Comparison of ENCODE assay signal across 8 cellular contexts in genomic region chr17:7445011-7445927, GRCh38. TPM values are rescaled to one million over a fixed set of nuclear protein-coding genes. Genes with fewer than 3 reads are reported as not detected.
DNase-seq lines count a peak whose midpoint lies in the region; ATAC-seq and TF ChIP-seq lines count a peak whose summit lies in the region.

CHRNB1 (plus strand) TSS chr17:7445061; CDS start chr17:7445128, 67 bp downstream.

- no peaks in the 10 kb centered on the region for H3K9me3 Mint-ChIP-seq in activated T-helper 1 cell treated with anti-CD3 and anti-CD28 coated beads, Interleukin-12 subunit alpha, Interleukin-12 subunit beta, Interleukin-2, Interleukin-4 antibody, amounts not matched to agents 30 ng/mL and 10 ng/mL and 1 ng/mL, durations not matched to agents 14 hours and 24 hours and 36 hours
- peaks cover 0 to 5% (median 0%) of the 10 kb centered on the region in 7 donors for H3K9me3 Mint-ChIP-seq in naive B cell

- H3K4me1 Mint-ChIP-seq in activated T-helper 1 cell treated with anti-CD3 and anti-CD28 coated beads, Interleukin-12 subunit alpha, Interleukin-12 subunit beta, Interleukin-2, Interleukin-4 antibody, amounts not matched to agents 30 ng/mL and 10 ng/mL and 1 ng/mL, durations not matched to agents 14 hours and 24 hours and 36 hours (ENCODE audit: low read depth), result peaks cover 17% of the 10 kb centered on the region
- H3K4me1 Mint-ChIP-seq in naive B cell, result peaks cover 25 to 38% (median 34%) of the 10 kb centered on the region in 3 donors

- TF ChIP-seq POLR2A in vagina (IDR thresholded peaks at IDR 0.05), result no peak

- TF ChIP-seq CTCF in fibroblast of villous mesenchyme (IDR thresholded peaks at IDR 0.05; ENCODE audit: insufficient read depth, low read depth, low read length), result no peak
- TF ChIP-seq CTCF in vagina (IDR thresholded peaks at IDR 0.05), result no peak

- H3K4me1 ChIP-seq in Karpas-422 (ENCODE audit: low read length), result peaks cover 17% of the 10 kb centered on the region
- H3K4me1 ChIP-seq in vagina, result peaks cover 32% of the 10 kb centered on the region

- no peaks in the 10 kb centered on the region for H3K36me3 ChIP-seq in Karpas-422 (ENCODE audit: insufficient read depth, low read length)
- H3K36me3 ChIP-seq in vagina, result no peaks in the 10 kb centered on the region

- no peaks in the 10 kb centered on the region for H3K9me3 ChIP-seq in Karpas-422 (ENCODE audit: low read length)
- H3K9me3 ChIP-seq in vagina, result no peaks in the 10 kb centered on the region

- H2AFZ ChIP-seq in Karpas-422 (ENCODE audit: low read length), result peak within 1 kb of the TSS; percentile 71; the same call in 1 of the 2 replicates

- H3K27ac ChIP-seq in Karpas-422 (ENCODE audit: low read length) (no peak within 1 kb of the TSS), vagina (peak within 1 kb of the TSS; percentile 58)

- H3K27me3 ChIP-seq in Karpas-422 (ENCODE audit: low read length) (no peaks in the 10 kb centered on the region), vagina (no peaks in the 10 kb centered on the region)

- H3K4me3 ChIP-seq in Karpas-422 (ENCODE audit: low read length) (peak within 1 kb of the TSS; percentile 60), fibroblast of villous mesenchyme (ENCODE audit: low read depth, low read length) (peak within 1 kb of the TSS; percentile 52), vagina (peak within 1 kb of the TSS; percentile 32 to 33)

- H3K27me3 Mint-ChIP-seq in activated T-helper 1 cell treated with anti-CD3 and anti-CD28 coated beads, Interleukin-12 subunit alpha, Interleukin-12 subunit beta, Interleukin-2, Interleukin-4 antibody, amounts not matched to agents 30 ng/mL and 10 ng/mL and 1 ng/mL, durations not matched to agents 14 hours and 24 hours and 36 hours (ENCODE audit: insufficient read depth), result peaks cover 19% of the 10 kb centered on the region
- peaks cover 53 to 91% (median 83%) of the 10 kb centered on the region in 3 donors for H3K27me3 Mint-ChIP-seq in naive B cell

- H3K79me2 ChIP-seq in Karpas-422 (ENCODE audit: low read length), result no peaks in the 10 kb centered on the region

- no peaks in the 10 kb centered on the region for H4K20me1 ChIP-seq in Karpas-422 (ENCODE audit: insufficient read depth, low read depth, low read length)

- intact Hi-C loops in activated T-helper 1 cell treated with anti-CD3 and anti-CD28 coated beads, Interleukin-12 subunit alpha, Interleukin-12 subunit beta, Interleukin-2, Interleukin-4 antibody, amounts not matched to agents 30 ng/mL and 10 ng/mL and 1 ng/mL, durations not matched to agents 14 hours and 24 hours and 36 hours (cut with micrococcal nuclease), result loop anchor here (1.0 kb wide), 1 partner anchor 10 kb away; no protein-coding TSS in a partner anchor
- intact Hi-C loops in vagina (cut with DNase I), result no loop called here

- peak within 1 kb of the TSS; percentile 34 for H3K27ac Mint-ChIP-seq in activated T-helper 1 cell treated with anti-CD3 and anti-CD28 coated beads, Interleukin-12 subunit alpha, Interleukin-12 subunit beta, Interleukin-2, Interleukin-4 antibody, amounts not matched to agents 30 ng/mL and 10 ng/mL and 1 ng/mL, durations not matched to agents 14 hours and 24 hours and 36 hours
- H3K27ac Mint-ChIP-seq in naive B cell, result peak within 1 kb of the TSS in 2 of 6 donors; percentile 11 to 93

- peaks cover 29% of the 10 kb centered on the region for H3K36me3 Mint-ChIP-seq in activated T-helper 1 cell treated with anti-CD3 and anti-CD28 coated beads, Interleukin-12 subunit alpha, Interleukin-12 subunit beta, Interleukin-2, Interleukin-4 antibody, amounts not matched to agents 30 ng/mL and 10 ng/mL and 1 ng/mL, durations not matched to agents 14 hours and 24 hours and 36 hours (ENCODE audit: low read depth)
- H3K36me3 Mint-ChIP-seq in naive B cell, result peaks cover 0 to 29% of the 10 kb centered on the region in 2 donors

- peak within 1 kb of the TSS; percentile 69 for H3K4me2 ChIP-seq in Karpas-422 (ENCODE audit: low read depth, low read length, poor library complexity, severe bottlenecking)

- peak within 1 kb of the TSS; percentile 79 for H3K4me3 Mint-ChIP-seq in activated T-helper 1 cell treated with anti-CD3 and anti-CD28 coated beads, Interleukin-12 subunit alpha, Interleukin-12 subunit beta, Interleukin-2, Interleukin-4 antibody, amounts not matched to agents 30 ng/mL and 10 ng/mL and 1 ng/mL, durations not matched to agents 14 hours and 24 hours and 36 hours
- peak within 1 kb of the TSS; percentile 60 to 93 (median 89) for H3K4me3 Mint-ChIP-seq in naive B cell

- DNase-seq in Daoy (ENCODE audit: low read depth), result peak; percentile 72
- DNase-seq in Karpas-422, result no peak
- peak; percentile 24 for DNase-seq in activated T-helper 1 cell treated with anti-CD3 and anti-CD28 coated beads, Interleukin-12 subunit alpha, Interleukin-12 subunit beta, Interleukin-2, Interleukin-4 antibody, amounts not matched to agents 30 ng/mL and 10 ng/mL and 1 ng/mL, durations not matched to agents 14 hours and 24 hours and 36 hours (ENCODE audit: low spot score)
- peak; percentile 42 for DNase-seq in fibroblast of villous mesenchyme (ENCODE audit: low read depth)
- no peak for DNase-seq in naive B cell
- DNase-seq in vagina (ENCODE audit: extremely low spot score in 2 of 2), result no peak
- no peak for DNase-seq in HPDE6-E6E7 (ENCODE audit: extremely low spot score)
- DNase-seq in NAMALWA (ENCODE audit: low spot score), result no peak

- peak; percentile 78 to 85 for ATAC-seq in naive B cell (ENCODE audit: low read depth in 2 of 2)

- peak within 1 kb of the TSS; percentile 49 for H3K9ac ChIP-seq in Karpas-422 (ENCODE audit: low read length)

- no peaks in the 10 kb centered on the region for H3K9me2 ChIP-seq in Karpas-422 (replicated peaks; ENCODE audit: insufficient read depth, low read length)

RNA-seq across cellular contexts. Expression of gene CHRNB1, which starts in this region (rescaled TPM):
- 7.0 and 8.6 TPM in 2 replicates for total RNA-seq in Daoy (2014; rRNA removed; shearing (Covaris generic))
- total RNA-seq in Karpas-422 (2014; rRNA removed; shearing (Covaris generic); ENCODE audit: low replicate concordance), result 3.6 and 6.6 TPM in 2 replicates
- total RNA-seq in activated T-helper 1 cell treated with anti-CD3 and anti-CD28 coated beads, Interleukin-12 subunit alpha, Interleukin-12 subunit beta, Interleukin-2, Interleukin-4 antibody, amounts not matched to agents 30 ng/mL and 10 ng/mL and 1 ng/mL, durations not matched to agents 14 hours and 24 hours and 36 hours, result 6.6 and 7.0 TPM in 2 replicates
- 6.1 and 6.9 TPM in 2 replicates for total RNA-seq in fibroblast of villous mesenchyme
- polyA plus RNA-seq in naive B cell (ENCODE audit: low read depth in 6 of 6), result 10 to 100 TPM; 12.6 to 21.6 (median 15.6) TPM
- 5.9 TPM for total RNA-seq in vagina

Comparison
In these comparisons a context has a peak if more than half of its experiments do, and no peak if none do; other contexts are left out.
1. DNase-seq: peak in Daoy (single experiment), activated T-helper 1 cell treated with anti-CD3 and anti-CD28 coated beads, Interleukin-12 subunit alpha, Interleukin-12 subunit beta, Interleukin-2, Interleukin-4 antibody, amounts not matched to agents 30 ng/mL and 10 ng/mL and 1 ng/mL, durations not matched to agents 14 hours and 24 hours and 36 hours (single experiment) and fibroblast of villous mesenchyme (single experiment); none in Karpas-422 (single experiment), naive B cell (single experiment), vagina (0 of 2), HPDE6-E6E7 (single experiment) and NAMALWA (single experiment).
2. Peak in every context shown above with its lines, with median percentiles within 50 percentile points of each other: H3K4me3 ChIP-seq.